28 cellular contexts compared by ENCODE assay signal in the genomic region with DNA sequence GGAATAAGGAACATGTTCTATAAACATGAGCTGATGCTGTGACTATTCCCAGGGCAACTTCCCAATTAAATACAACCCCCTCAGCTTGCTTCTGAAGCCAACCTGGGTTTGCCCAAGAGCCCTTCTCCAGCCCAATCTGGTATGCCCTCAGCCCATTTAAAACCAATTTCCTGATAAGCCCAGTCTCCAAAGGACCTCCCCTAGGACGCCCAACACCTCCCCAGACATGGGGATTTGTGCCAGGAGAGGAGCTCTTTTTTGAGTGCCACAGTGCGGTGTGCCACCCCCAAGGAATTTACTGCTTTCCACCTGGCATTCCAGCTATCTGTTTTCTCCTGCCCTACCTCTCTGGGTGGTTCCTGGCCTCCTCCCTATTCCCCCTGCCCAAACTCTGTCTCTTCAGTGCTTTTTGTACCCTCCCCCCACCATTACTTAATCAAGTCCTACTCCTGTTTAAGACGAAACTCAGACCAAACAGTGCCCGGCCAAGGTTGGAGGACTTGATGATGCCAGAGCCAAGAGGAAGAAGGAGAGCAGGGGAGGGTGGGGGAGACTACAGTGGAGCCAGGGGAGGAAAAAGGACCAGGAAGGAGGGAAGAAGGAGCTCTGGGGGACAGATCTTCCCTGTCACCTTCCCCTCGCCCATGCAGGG.
"Had no signal": no experiment of that assay in that cellular context is flagged by ENCODE, and none has a peak within 500 bp of the region (broad histone marks: within the 10 kb centered on the region; RNA-seq: fewer than 3 reads in every experiment).

No MANE protein-coding gene starts in this region.

- H3K4me2 ChIP-seq: hepatocyte had no signal

- H3K36me3 ChIP-seq: gastroesophageal sphincter, heart left ventricle, neutrophil, pancreas, right lobe of liver, suprapubic skin, transverse colon had no signal

- H3K27me3 ChIP-seq: heart left ventricle, hepatocyte, pancreas, right lobe of liver, suprapubic skin, transverse colon had no signal

- DNase-seq: central memory CD4-positive, alpha-beta T cell; effector CD8-positive, alpha-beta T cell; endodermal cell; foreskin fibroblast; heart left ventricle; kidney; mesenchymal stem cell; mucosa of descending colon; naive B cell; nephron progenitor cell; pancreas; small intestine; stimulated activated CD4-positive, alpha-beta T cell treated with anti-CD3 and anti-CD28 coated beads, Interleukin-15, amount 100 ng/mL, for 24 hours; stimulated activated CD4-positive, alpha-beta T cell treated with anti-CD3 and anti-CD28 coated beads, Interleukin-2, amount 100 ng/mL, for 48 hours; stimulated activated CD8-positive, alpha-beta memory T cell treated with anti-CD3 and anti-CD28 coated beads, Interleukin-4, amount 100 ng/mL, for 48 hours; stimulated activated naive CD4-positive, alpha-beta T cell; stimulated activated naive CD8-positive, alpha-beta T cell treated with anti-CD3 and anti-CD28 coated beads, Interleukin-15, amount 100 ng/mL, for 72 hours; transverse colon had no signal

- ATAC-seq: esophagus mucosa; gastroesophageal sphincter; heart left ventricle; left lobe of liver; mucosa of descending colon; pancreas; stimulated activated naive CD8-positive, alpha-beta T cell treated with anti-CD3 and anti-CD28 coated beads, Interleukin-15, amount 100 ng/mL, for 72 hours had no signal

- H3K27ac ChIP-seq: epithelial cell of prostate, gastroesophageal sphincter, heart left ventricle, hepatocyte, neutrophil, pancreas, right lobe of liver, suprapubic skin, transverse colon had no signal

- H3K4me3 ChIP-seq: gastroesophageal sphincter, heart left ventricle, hepatocyte, mucosa of descending colon, pancreas, right lobe of liver, suprapubic skin, transverse colon had no signal

- H3K36me3 Mint-ChIP-seq: mesothelial cell of epicardium, naive B cell had no signal

- H3K4me1 ChIP-seq: gastroesophageal sphincter, heart left ventricle, pancreas, right lobe of liver, suprapubic skin had no signal

- H3K27me3 Mint-ChIP-seq: stimulated activated naive CD8-positive, alpha-beta T cell treated with anti-CD3 and anti-CD28 coated beads, Interleukin-15, amount 100 ng/mL, for 72 hours had no signal

- H3K4me1 Mint-ChIP-seq: naive B cell; stimulated activated naive CD8-positive, alpha-beta T cell treated with anti-CD3 and anti-CD28 coated beads, Interleukin-15, amount 100 ng/mL, for 72 hours had no signal

- H3K79me2 ChIP-seq: hepatocyte had no signal

- H3K4me3 Mint-ChIP-seq: dendritic cell treated with granulocyte-macrophage colony-stimulating factor and Interleukin-4, amounts not matched to agents 40 ng/mL and 50 ng/mL, for 4 days; endodermal cell; mesothelial cell of epicardium; nephron progenitor cell; stimulated activated naive CD8-positive, alpha-beta T cell treated with anti-CD3 and anti-CD28 coated beads, Interleukin-15, amount 100 ng/mL, for 72 hours had no signal

- H3K9me3 Mint-ChIP-seq: dendritic cell treated with granulocyte-macrophage colony-stimulating factor and Interleukin-4, amounts not matched to agents 40 ng/mL and 50 ng/mL, for 4 days; endodermal cell; mesothelial cell of epicardium; naive B cell; nephron progenitor cell; stimulated activated naive CD8-positive, alpha-beta T cell treated with anti-CD3 and anti-CD28 coated beads, Interleukin-15, amount 100 ng/mL, for 72 hours had no signal

- H2AFZ ChIP-seq: hepatocyte had no signal

- H3K9me3 ChIP-seq: gastroesophageal sphincter, heart left ventricle, mucosa of descending colon, neutrophil, pancreas, right lobe of liver, suprapubic skin, transverse colon had no signal

- H3K27ac Mint-ChIP-seq: dendritic cell treated with granulocyte-macrophage colony-stimulating factor and Interleukin-4, amounts not matched to agents 40 ng/mL and 50 ng/mL, for 4 days; endodermal cell; mesothelial cell of epicardium; nephron progenitor cell; stimulated activated naive CD8-positive, alpha-beta T cell treated with anti-CD3 and anti-CD28 coated beads, Interleukin-15, amount 100 ng/mL, for 72 hours had no signal
